9 cellular contexts compared by ENCODE assay signal in the genomic region with DNA sequence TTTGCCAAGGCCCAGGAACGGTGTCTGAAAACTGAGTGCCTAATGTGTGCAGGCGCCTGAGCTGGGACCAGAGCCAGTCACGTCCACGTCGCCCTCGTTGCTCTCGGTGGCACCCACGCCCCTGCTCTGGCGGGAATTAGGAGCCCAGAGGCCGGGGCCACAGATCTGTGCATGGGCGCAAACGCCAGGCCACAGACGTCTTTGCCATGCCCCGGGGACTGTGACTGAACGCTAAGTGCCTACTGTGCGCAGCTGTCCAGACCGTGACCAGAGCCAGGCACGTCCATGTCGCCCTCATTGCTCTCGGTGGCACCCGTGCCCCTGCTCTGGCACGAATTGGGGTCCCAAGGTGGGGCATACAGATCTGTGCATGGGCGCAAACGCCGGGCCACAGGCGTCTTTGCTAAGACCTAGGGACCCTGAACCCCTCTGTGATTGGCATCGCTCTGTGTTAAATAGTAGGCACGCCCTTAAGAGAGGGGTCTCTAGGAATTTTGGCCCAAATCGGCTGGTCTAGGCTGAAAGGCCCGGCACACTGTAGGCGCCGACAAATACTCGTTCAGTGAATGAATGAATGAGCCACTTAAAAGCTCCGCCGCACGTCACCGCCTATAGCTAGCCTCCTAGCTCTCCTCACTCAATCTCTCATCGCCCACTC. TPM values are rescaled to one million over a fixed set of nuclear protein-coding genes. Genes with fewer than 3 reads are reported as not detected.
A peak's percentile ranks its signal among the peaks of the same experiment; 100 is the strongest.
DNase-seq lines count a peak whose midpoint lies in the region; ATAC-seq and TF ChIP-seq lines count a peak whose summit lies in the region.
"Had no signal": no experiment of that assay in that cellular context is flagged by ENCODE, and none has a peak within 500 bp of the region (broad histone marks: within the 10 kb centered on the region; RNA-seq: fewer than 3 reads in every experiment).

No MANE protein-coding gene starts in this region.

- peaks cover 37% of the 10 kb centered on the region for H3K79me2 ChIP-seq in Karpas-422 (ENCODE audit: low read length)

- peaks cover 41% of the 10 kb centered on the region for H3K4me1 ChIP-seq in Karpas-422 (ENCODE audit: low read length)

- ATAC-seq in naive B cell (ENCODE audit: low read depth in 2 of 2) (no peak), HG03175 (IDR thresholded peaks at IDR 0.05; ENCODE audit: unreplicated experiment) (no peak)

- H3K9ac ChIP-seq in Karpas-422 (ENCODE audit: low read length): peak overlapping the region; percentile 87

- no peaks in the 10 kb centered on the region for H3K36me3 Mint-ChIP-seq in naive B cell

- peaks cover 9% of the 10 kb centered on the region; the same call in 1 of the 2 replicates for H3K9me3 ChIP-seq in AG04450 (ENCODE audit: control insufficient read depth, insufficient read depth, low read length)
- no peaks in the 10 kb centered on the region for H3K9me3 ChIP-seq in Karpas-422 (ENCODE audit: low read length)

- H3K27ac ChIP-seq in AG04450 (ENCODE audit: low read depth, low read length) (peak overlapping the region; percentile 85), Karpas-422 (ENCODE audit: low read length) (peak overlapping the region; percentile 75), cingulate gyrus (ENCODE audit: low read depth, low read length) (peak overlapping the region; percentile 97)

- H3K4me2 ChIP-seq in Karpas-422 (ENCODE audit: low read depth, low read length, poor library complexity, severe bottlenecking): peak overlapping the region; percentile 80

- TF ChIP-seq CTCF in AG04450 (IDR thresholded peaks at IDR 0.05; ENCODE audit: low read depth, low read length): no peak

- no peaks in the 10 kb centered on the region for H3K27me3 ChIP-seq in AG04450 (ENCODE audit: control insufficient read depth, insufficient read depth, low read length)
- no peaks in the 10 kb centered on the region for H3K27me3 ChIP-seq in Karpas-422 (ENCODE audit: low read length)

- H3K4me1 Mint-ChIP-seq in naive B cell: peaks cover 18 to 36% (median 26%) of the 10 kb centered on the region in 3 donors

- H3K4me3 ChIP-seq in AG04450 (ENCODE audit: low read depth, low read length): peak overlapping the region; percentile 53; the same call in 1 of the 2 replicates
- H3K4me3 ChIP-seq in Karpas-422 (ENCODE audit: low read length): peak overlapping the region; percentile 93

- no peak overlapping the region for H2AFZ ChIP-seq in Karpas-422 (ENCODE audit: low read length)

- H3K27ac Mint-ChIP-seq in naive B cell: peak overlapping the region; percentile 80 to 98 (median 96)

- H3K9me3 Mint-ChIP-seq in naive B cell: no peaks in the 10 kb centered on the region

- H3K27me3 Mint-ChIP-seq in naive B cell: no peaks in the 10 kb centered on the region

- H4K20me1 ChIP-seq in Karpas-422 (ENCODE audit: insufficient read depth, low read depth, low read length): peaks cover 32% of the 10 kb centered on the region; the same call in 1 of the 2 replicates

- H3K4me3 Mint-ChIP-seq in naive B cell: peak overlapping the region; percentile 89 to 98 (median 94)

- no peaks in the 10 kb centered on the region for H3K36me3 ChIP-seq in Karpas-422 (ENCODE audit: insufficient read depth, low read length)

- no peak for DNase-seq in AG04450 (ENCODE audit: low read depth, low spot score)
- DNase-seq in Karpas-422: no peak
- no peak for DNase-seq in naive B cell
- DNase-seq in SKM-1 (lab: John Stamatoyannopoulos, UW; ENCODE audit: unreplicated experiment): no peak
- DNase-seq in iPS-NIHi11 (ENCODE audit: low spot score): no peak
- no peak for DNase-seq in AML-193 (lab: John Stamatoyannopoulos, UW)

- CTCF ChIA-PET in AG04450 (lab: Charles Lee): interaction anchor here (0.7 kb wide), 2 partner anchors 110 to 125 kb away, joined by 3 to 4 read pairs; no protein-coding TSS in a partner anchor

- POLR2A ChIA-PET in AG04450 (lab: Yijun Ruan, JAX): interaction anchor here (0.7 to 1.3 kb wide), 4 partner anchors 9 to 654 kb away, joined by 3 to 6 read pairs (median 4); no protein-coding TSS in a partner anchor

- H3K9me2 ChIP-seq in Karpas-422 (replicated peaks; ENCODE audit: insufficient read depth, low read length): no peaks in the 10 kb centered on the region

RNA-seq across cellular contexts. Expression of gene UBALD1, which starts 0.8 kb away (rescaled TPM):
- polyA plus RNA-seq in AG04450 (2011; rRNA removed) (4.1 and 6.1 TPM in 2 replicates), naive B cell (ENCODE audit: low read depth in 6 of 6) (1 to 10 TPM; 2.6 to 7.5 (median 5.0) TPM)
- polyA minus RNA-seq in AG04450 (2011; rRNA and poly(A)+ RNA removed): 2.7 and 3.3 TPM in 2 replicates
- total RNA-seq in Karpas-422 (2014; rRNA removed; shearing (Covaris generic); ENCODE audit: low replicate concordance): 10.0 and 30.6 TPM in 2 replicates

RNA-seq across cellular contexts. Expression of gene MGRN1, which starts 9.1 kb away (rescaled TPM):
- polyA plus RNA-seq in AG04450 (2011; rRNA removed): 3.4 and 8.6 TPM in 2 replicates
- 11.3 and 18.2 TPM in 2 replicates for polyA minus RNA-seq in AG04450 (2011; rRNA and poly(A)+ RNA removed)
- total RNA-seq in Karpas-422 (2014; rRNA removed; shearing (Covaris generic); ENCODE audit: low replicate concordance): 16.8 and 23.0 TPM in 2 replicates
- polyA plus RNA-seq in naive B cell (ENCODE audit: low read depth in 6 of 6): 10 to 100 TPM in 1 of 6 donors, 1 to 10 TPM in 5; 3.9 to 10.6 (median 6.6) TPM

RNA-seq across cellular contexts. Expression of gene C16orf96, which starts 59.4 kb away (rescaled TPM):
- polyA plus RNA-seq in AG04450 (2011; rRNA removed): not detected in 2 replicates
- not detected in 2 replicates for polyA minus RNA-seq in AG04450 (2011; rRNA and poly(A)+ RNA removed)
- total RNA-seq in Karpas-422 (2014; rRNA removed; shearing (Covaris generic); ENCODE audit: low replicate concordance): not detected in 2 replicates
- under 1 TPM in 2 of 6 donors, not detected in 4; 0.09 to 0.11 TPM for polyA plus RNA-seq in naive B cell (ENCODE audit: low read depth in 6 of 6)
- total RNA-seq: dermis microvascular lymphatic vessel endothelial cell had no signal
